In genomic region chr12:46449856-46450255, GRCh38 we compare ENCODE assay signal across 18 cellular contexts.
A peak's percentile ranks its signal among the peaks of the same experiment; 100 is the strongest.
DNase-seq lines count a peak whose midpoint lies in the region; ATAC-seq and TF ChIP-seq lines count a peak whose summit lies in the region.
"Had no signal": no experiment of that assay in that cellular context is flagged by ENCODE, and none has a peak within 500 bp of the region (broad histone marks: within the 10 kb centered on the region; RNA-seq: fewer than 3 reads in every experiment).

No MANE protein-coding gene starts in this region.

- POLR2A ChIA-PET in SK-N-SH (lab: Yijun Ruan, JAX): no interaction called here
- POLR2A ChIA-PET in Panc1 (lab: Charles Lee): interaction anchor here (0.5 kb wide), 1 partner anchor 1098 kb away, joined by 3 read pairs; no protein-coding TSS in a partner anchor

- no peak for TF ChIP-seq POLR2A in gastrocnemius medialis (IDR thresholded peaks at IDR 0.05)

- H3K27ac ChIP-seq in SK-N-SH (ENCODE audit: low read depth in 2 of 2, low read length in 1 of 2) (no peak overlapping the region), Panc1 (ENCODE audit: low read length) (peak overlapping the region; percentile 83), epithelial cell of prostate (peak overlapping the region; percentile 99), gastrocnemius medialis (peak overlapping the region; percentile 62 to 75 (median 71))
- H3K27ac ChIP-seq: VCaP had no signal

- H3K27me3 ChIP-seq in SK-N-SH (ENCODE audit: insufficient read depth): no peaks in the 10 kb centered on the region
- no peaks in the 10 kb centered on the region for H3K27me3 ChIP-seq in Panc1 (ENCODE audit: control insufficient read depth, insufficient read depth, low read length)
- no peaks in the 10 kb centered on the region for H3K27me3 ChIP-seq in gastrocnemius medialis
- H3K27me3 ChIP-seq: tibial nerve had no signal

- no peak overlapping the region for H3K9ac ChIP-seq in SK-N-SH

- H3K9me2 ChIP-seq in SK-N-SH: no peaks in the 10 kb centered on the region

- BruUV-seq in Panc1 (replicated peaks; lab: Mats Ljungman, UMichigan): no TSS peak

- H3K36me3 ChIP-seq in SK-N-SH (replicated peaks in 1 of 2; ENCODE audit: control insufficient read depth in 1 of 2, insufficient read depth in 2 of 2, low read length in 1 of 2): peaks cover 0 to 5% of the 10 kb centered on the region in 2 experiments
- no peaks in the 10 kb centered on the region for H3K36me3 ChIP-seq in Panc1 (ENCODE audit: control insufficient read depth, insufficient read depth, low read length)
- no peaks in the 10 kb centered on the region for H3K36me3 ChIP-seq in gastrocnemius medialis
- H3K36me3 ChIP-seq: tibial nerve had no signal

- H2AFZ ChIP-seq in SK-N-SH (ENCODE audit: low read depth): no peak overlapping the region

- TF ChIP-seq EP300 in SK-N-SH (IDR thresholded peaks at IDR 0.05; ENCODE audit: borderline replicate concordance in 1 of 2, low read depth in 1 of 2, low read length in 1 of 2): no peak

- no peaks in the 10 kb centered on the region for H3K79me2 ChIP-seq in SK-N-SH (ENCODE audit: insufficient read depth)

- H3K9me3 ChIP-seq in SK-N-SH (no peaks in the 10 kb centered on the region), Panc1 (ENCODE audit: control insufficient read depth, insufficient read depth, low read depth, low read length) (no peaks in the 10 kb centered on the region), gastrocnemius medialis (no peaks in the 10 kb centered on the region)
- H3K9me3 ChIP-seq: tibial nerve had no signal

- TF ChIP-seq RAD21 in SK-N-SH (IDR thresholded peaks at IDR 0.05; ENCODE audit: low read length): no peak

- in situ Hi-C loops in Panc1 (cut with HindIII; ENCODE audit: low pct_unique_long_range_greater_than_20kb, low sequenced_read_pairs): no loop called here
- in situ Hi-C loops in gastrocnemius medialis (cut with MboI; ENCODE audit: low sequenced_read_pairs in 4 of 4): no loop called here

- CTCF ChIA-PET in SK-N-SH (lab: Yijun Ruan, JAX): no interaction called here
- CTCF ChIA-PET in Panc1 (lab: Charles Lee): interaction anchor here (0.6 to 0.7 kb wide), 2 partner anchors 217 to 1645 kb away, joined by 3 to 4 read pairs; no protein-coding TSS in a partner anchor

- 92% methylated on average over 2 of the region's 2 CpGs for WGBS in SK-N-SH (ENCODE audit: low lambda C conversion rate)

- DNase-seq in SK-N-SH (no peak), Panc1 (ENCODE audit: low read depth, low spot score) (no peak), epithelial cell of prostate (ENCODE audit: low read depth, low spot score) (no peak), gastrocnemius medialis (no peak), T1000 (lab: John Stamatoyannopoulos, UW) (no peak)
- DNase-seq: 8988T; activated CD4-positive, alpha-beta memory T cell treated with anti-CD3 and anti-CD28 coated beads, Interleukin-2, amount 10 ng/mL, durations not matched to agents 7 days and 5 days; activated naive CD4-positive, alpha-beta T cell treated with Interleukin-2 at 50 U/mL for 16 hours; activated T-cell treated with anti-CD3 and anti-CD28 coated beads, Interleukin-2, amount 50 U/mL, for 1 hour; cortex of kidney; foreskin melanocyte; NCI-H1092; stimulated activated CD4-positive, alpha-beta T cell treated with anti-CD3 and anti-CD28 coated beads, Interleukin-12 subunit alpha, Interleukin-12 subunit beta, amount 100 ng/mL, for 4 hours had no signal

- peaks cover 6% of the 10 kb centered on the region for H3F3A ChIP-seq in SK-N-SH (replicated peaks; ENCODE audit: insufficient read depth)

- peak; percentile 33 for ATAC-seq in SK-N-SH treated with all-trans-retinoic acid at 6 μM for 48 hours
- ATAC-seq in Panc1: peak; percentile 26; the same call in 1 of the 2 replicates
- no peak for ATAC-seq in gastrocnemius medialis
- no peak for ATAC-seq in HG02970 (IDR thresholded peaks at IDR 0.05; ENCODE audit: low FRiP score, unreplicated experiment)
- no peak for ATAC-seq in HG03565 (IDR thresholded peaks at IDR 0.05; ENCODE audit: unreplicated experiment)

- intact Hi-C loops in Panc1 (cut with micrococcal nuclease; ENCODE audit: unreplicated experiment): no loop called here
- intact Hi-C loops in gastrocnemius medialis (cut with DNase I; ENCODE audit: low total_unique reads): loop anchor here (2.0 to 5.0 kb wide), 2 partner anchors 49 to 107 kb away; no protein-coding TSS in a partner anchor

- H3K4me1 ChIP-seq in SK-N-SH (ENCODE audit: control insufficient read depth in 1 of 2, insufficient read depth in 2 of 2, low read depth in 1 of 2, low read length in 1 of 2): peaks cover 8 to 19% of the 10 kb centered on the region in 2 experiments; a peak in 3 of 4 replicates
- H3K4me1 ChIP-seq in Panc1 (ENCODE audit: control insufficient read depth, insufficient read depth, low read length): peaks cover 52% of the 10 kb centered on the region
- peaks cover 48 to 56% of the 10 kb centered on the region in 2 donors for H3K4me1 ChIP-seq in gastrocnemius medialis

- no peak for TF ChIP-seq CTCF in SK-N-SH (IDR thresholded peaks at IDR 0.05)
- no peak for TF ChIP-seq CTCF in Panc1 (IDR thresholded peaks at IDR 0.05)
- TF ChIP-seq CTCF in gastrocnemius medialis (IDR thresholded peaks at IDR 0.05 in 4 of 5, conservative IDR thresholded peaks at IDR 0.05 in 1 of 5): no peak

- no peak overlapping the region for H3K4me2 ChIP-seq in SK-N-SH

- H4K20me1 ChIP-seq in SK-N-SH (ENCODE audit: insufficient read depth): no peaks in the 10 kb centered on the region

- no peak overlapping the region for H3K4me3 ChIP-seq in SK-N-SH (ENCODE audit: low read depth in 2 of 2, low read length in 1 of 2)
- H3K4me3 ChIP-seq in Panc1 (ENCODE audit: low read depth in 2 of 2, low read length in 2 of 2): no peak overlapping the region
- H3K4me3 ChIP-seq in gastrocnemius medialis: no peak overlapping the region
- H3K4me3 ChIP-seq: tibial nerve had no signal

TF ChIP-seq in SK-N-SH treated with all-trans-retinoic acid at 6 μM for 48 hours, 23 proteins besides CTCF, POLR2A, EP300 and RAD21:
- TF ChIP-seq ZC3H10 (CRISPR knock-in tag; IDR thresholded peaks at IDR 0.05): no peak
- no peak for TF ChIP-seq GLIS3 (CRISPR knock-in tag; IDR thresholded peaks at IDR 0.05)
- no peak for TF ChIP-seq ARNTL (CRISPR knock-in tag; IDR thresholded peaks at IDR 0.05; ENCODE audit: borderline replicate concordance, low read depth)
- TF ChIP-seq TSHZ2 (CRISPR knock-in tag; IDR thresholded peaks at IDR 0.05): no peak
- no peak for TF ChIP-seq SNAI2 (CRISPR knock-in tag; IDR thresholded peaks at IDR 0.05)
- no peak for TF ChIP-seq ZFP3 (CRISPR knock-in tag; IDR thresholded peaks at IDR 0.05)

TF ChIP-seq in SK-N-SH, 30 proteins besides CTCF, POLR2A, EP300 and RAD21:
- TF ChIP-seq NRF1 (IDR thresholded peaks at IDR 0.05; ENCODE audit: low read depth, low read length) (no peak), MEF2A (IDR thresholded peaks at IDR 0.05; ENCODE audit: borderline replicate concordance, low read depth) (no peak), POLR2AphosphoS5 (IDR thresholded peaks at IDR 0.05; ENCODE audit: low read depth, low read length) (no peak), IRF3 (IDR thresholded peaks at IDR 0.05; ENCODE audit: low read depth, low read length) (no peak), YY1 (IDR thresholded peaks at IDR 0.05; ENCODE audit: low read depth) (no peak)
TF ChIP-seq in SK-N-SH: peak in this region for 0.

Comparison
In these comparisons a context has a peak if more than half of its experiments do, and no peak if none do; other contexts are left out.
1. ATAC-seq: peak in SK-N-SH treated with all-trans-retinoic acid at 6 μM for 48 hours (single experiment) and Panc1 (single experiment); none in gastrocnemius medialis (0 of 2), HG02970 (single experiment) and HG03565 (single experiment).
2. H3K27ac ChIP-seq: peak in Panc1 (single experiment), epithelial cell of prostate (single experiment) and gastrocnemius medialis (4 of 4); none in SK-N-SH (0 of 2).